17 cellular contexts compared by ENCODE assay signal in genomic region chr11:92628401-92629292, GRCh38.
DNase-seq lines count a peak whose midpoint lies in the region; ATAC-seq, FAIRE-seq and TF ChIP-seq lines count a peak whose summit lies in the region.
"Had no signal": no experiment of that assay in that cellular context is flagged by ENCODE, and none has a peak within 500 bp of the region (broad histone marks: within the 10 kb centered on the region; RNA-seq: fewer than 3 reads in every experiment).

No MANE protein-coding gene starts in this region.

- H3K4me1 ChIP-seq in neural progenitor cell (peaks cover 13% of the 10 kb centered on the region), tibial nerve (no peaks in the 10 kb centered on the region)

- H3K27me3 ChIP-seq in neural progenitor cell (no peaks in the 10 kb centered on the region), tibial nerve (no peaks in the 10 kb centered on the region)

- no peak overlapping the region for H3K4me3 Mint-ChIP-seq in neural progenitor cell
- H3K4me3 Mint-ChIP-seq: activated CD4-positive, alpha-beta T cell treated with anti-CD3 and anti-CD28 coated beads for 36 hours; activated T-helper 17 cell treated with anti-CD3 and anti-CD28 coated beads, Interleukin-2, amount 50 U/mL, for 72 hours; CD14-positive monocyte; natural killer cell treated with Interleukin-12 subunit alpha and Interleukin-12 subunit beta and Interleukin-15 and Interleukin-18, amount 100 ng/mL, for 72 hours had no signal

- 77 to 87% methylated on average over 4 of the region's 4 CpGs for WGBS in tibial nerve, 2 donors

- no peak for TF ChIP-seq POLR2A in GM12892 (IDR thresholded peaks at IDR 0.05; ENCODE audit: low read depth, low read length)
- TF ChIP-seq POLR2A in tibial nerve (IDR thresholded peaks at IDR 0.05), result no peak

- TF ChIP-seq EP300 in tibial nerve (IDR thresholded peaks at IDR 0.05), result no peak

- no peaks in the 10 kb centered on the region for H3K79me2 ChIP-seq in neural progenitor cell (ENCODE audit: low read depth)

- TF ChIP-seq CTCF in neural progenitor cell (IDR thresholded peaks at IDR 0.05) (no peak), tibial nerve (IDR thresholded peaks at IDR 0.05) (no peak)

- H3K27ac ChIP-seq in neural progenitor cell, result no peak overlapping the region
- H3K27ac ChIP-seq in tibial nerve, result no peak overlapping the region
- H3K27ac ChIP-seq: skin epidermis had no signal

- no peaks in the 10 kb centered on the region for H4K20me1 ChIP-seq in neural progenitor cell (ENCODE audit: low read depth)

- no peak for ATAC-seq in GM21737 (IDR thresholded peaks at IDR 0.05; ENCODE audit: unreplicated experiment)
- ATAC-seq: activated T-helper 17 cell treated with anti-CD3 and anti-CD28 coated beads, Interleukin-2, amount 50 U/mL, for 72 hours; natural killer cell treated with Interleukin-12 subunit alpha and Interleukin-12 subunit beta and Interleukin-15 and Interleukin-18, amount 100 ng/mL, for 72 hours had no signal

- no peak overlapping the region for H3K4me2 ChIP-seq in neural progenitor cell

- H3K27ac Mint-ChIP-seq in neural progenitor cell, result peak overlapping the region; percentile 96
- H3K27ac Mint-ChIP-seq: activated CD4-positive, alpha-beta T cell treated with anti-CD3 and anti-CD28 coated beads for 36 hours; activated T-helper 17 cell treated with anti-CD3 and anti-CD28 coated beads, Interleukin-2, amount 50 U/mL, for 72 hours; CD14-positive monocyte; natural killer cell treated with Interleukin-12 subunit alpha and Interleukin-12 subunit beta and Interleukin-15 and Interleukin-18, amount 100 ng/mL, for 72 hours had no signal

- H3K4me3 ChIP-seq in neural progenitor cell (no peak overlapping the region), tibial nerve (no peak overlapping the region)
- H3K4me3 ChIP-seq: skin epidermis had no signal

- H2AFZ ChIP-seq in neural progenitor cell (replicated peaks), result no peak overlapping the region

- no peak overlapping the region for H3K9ac ChIP-seq in neural progenitor cell

- no peaks in the 10 kb centered on the region for H3K9me3 ChIP-seq in neural progenitor cell (ENCODE audit: low read depth)
- H3K9me3 ChIP-seq in tibial nerve, result no peaks in the 10 kb centered on the region

- H3K27me3 Mint-ChIP-seq in neural progenitor cell (ENCODE audit: insufficient read depth, low read depth), result no peaks in the 10 kb centered on the region
- H3K27me3 Mint-ChIP-seq: activated CD4-positive, alpha-beta T cell treated with anti-CD3 and anti-CD28 coated beads for 36 hours; activated T-helper 17 cell treated with anti-CD3 and anti-CD28 coated beads, Interleukin-2, amount 50 U/mL, for 72 hours; natural killer cell treated with Interleukin-12 subunit alpha and Interleukin-12 subunit beta and Interleukin-15 and Interleukin-18, amount 100 ng/mL, for 72 hours had no signal

- H3K9me3 Mint-ChIP-seq in neural progenitor cell, result no peaks in the 10 kb centered on the region

- DNase-seq in GM12892 (ENCODE audit: insufficient read length) (no peak), NCI-H146 (lab: John Stamatoyannopoulos, UW) (peak; percentile 75), astrocyte of the hippocampus (ENCODE audit: low read depth, low spot score) (peak; percentile 29), neural progenitor cell (ENCODE audit: low spot score) (no peak), tibial nerve (ENCODE audit: low spot score in 2 of 2) (no peak), urothelium cell line (ENCODE audit: low spot score) (no peak)
- DNase-seq in activated naive CD4-positive, alpha-beta T cell treated with anti-CD3 and anti-CD28 coated beads, Interleukin-2, amount 50 U/mL, for 16 hours, result no peak
- DNase-seq: HCEC 1CT, hypothalamus, T-helper 1 cell had no signal

- H3K36me3 Mint-ChIP-seq in neural progenitor cell, result peaks cover 7% of the 10 kb centered on the region
- H3K36me3 Mint-ChIP-seq: CD14-positive monocyte had no signal

- H3F3A ChIP-seq in neural progenitor cell (ENCODE audit: low read depth), result no peaks in the 10 kb centered on the region

- peak; percentile 68 for FAIRE-seq in GM12892 (lab: Jason Lieb, UNC)
- no peak for FAIRE-seq in urothelium cell line (lab: Jason Lieb, UNC)
- FAIRE-seq: endothelial cell of umbilical vein had no signal

- H3K36me3 ChIP-seq in neural progenitor cell (no peaks in the 10 kb centered on the region), tibial nerve (no peaks in the 10 kb centered on the region)

- H3K4me1 Mint-ChIP-seq in neural progenitor cell, result peaks cover 49% of the 10 kb centered on the region
- H3K4me1 Mint-ChIP-seq: activated CD4-positive, alpha-beta T cell treated with anti-CD3 and anti-CD28 coated beads for 36 hours; activated T-helper 17 cell treated with anti-CD3 and anti-CD28 coated beads, Interleukin-2, amount 50 U/mL, for 72 hours; CD14-positive monocyte had no signal

Comparison
In these comparisons a context has a peak if more than half of its experiments do, and no peak if none do; other contexts are left out.
1. DNase-seq: peak in NCI-H146 (single experiment) and astrocyte of the hippocampus (single experiment); none in GM12892 (single experiment), neural progenitor cell (single experiment), tibial nerve (0 of 2), activated naive CD4-positive, alpha-beta T cell treated with anti-CD3 and anti-CD28 coated beads, Interleukin-2, amount 50 U/mL, for 16 hours (single experiment) and urothelium cell line (single experiment).